In the genomic region with DNA sequence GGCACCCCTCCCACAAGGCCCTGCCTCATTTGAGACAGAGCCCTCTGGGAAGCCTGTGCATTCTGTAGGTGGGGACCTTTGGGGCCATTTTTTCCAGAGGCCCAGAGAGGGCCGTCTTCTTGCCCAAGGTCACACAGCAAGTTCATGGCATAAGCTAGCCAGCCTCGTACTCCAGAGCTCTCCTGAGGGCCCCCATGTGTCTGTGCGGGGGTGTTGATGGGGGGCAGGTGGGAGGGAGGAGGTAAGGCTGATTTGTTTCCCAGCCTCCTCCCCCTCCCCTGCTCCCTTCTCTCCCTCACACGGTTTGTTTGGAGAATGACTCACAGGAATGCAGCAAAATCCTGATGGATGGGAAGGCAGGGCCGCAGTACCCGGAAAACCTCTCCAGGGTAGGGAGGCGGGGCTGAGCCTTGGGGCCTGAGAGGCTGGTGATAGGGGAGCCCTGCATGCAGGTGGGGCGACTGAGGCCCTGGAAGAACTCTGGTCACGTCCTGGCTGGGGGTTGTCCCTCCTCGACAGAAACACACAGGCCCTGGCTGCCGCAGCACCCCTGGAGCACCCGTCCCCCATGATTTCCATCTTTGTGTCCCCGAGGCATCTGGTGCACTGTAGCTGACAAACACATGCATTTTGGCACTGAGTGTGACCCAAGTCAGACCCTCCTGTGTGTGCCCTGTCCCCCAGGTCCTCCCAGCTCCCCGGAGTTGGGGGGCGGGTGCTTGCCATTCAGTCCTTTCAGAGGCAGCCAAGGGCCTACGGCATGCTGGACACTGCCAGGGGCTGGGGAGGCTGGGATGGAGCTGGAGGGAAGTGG, we compare ENCODE assay signal across 10 cellular contexts. TPM values are rescaled to one million over a fixed set of nuclear protein-coding genes. Genes with fewer than 3 reads are reported as not detected.
DNase-seq lines count a peak whose midpoint lies in the region; ATAC-seq and TF ChIP-seq lines count a peak whose summit lies in the region.
"Had no signal": no experiment of that assay in that cellular context is flagged by ENCODE, and none has a peak within 500 bp of the region (broad histone marks: within the 10 kb centered on the region; RNA-seq: fewer than 3 reads in every experiment).

No MANE protein-coding gene starts in this region.

- peaks cover 55% of the 10 kb centered on the region for H3K4me1 ChIP-seq in upper lobe of right lung

- peaks cover 83% of the 10 kb centered on the region for H3K4me1 Mint-ChIP-seq in brain
- H3K4me1 Mint-ChIP-seq in activated CD4-positive, alpha-beta T cell treated with anti-CD3 and anti-CD28 coated beads, Interleukin-2, amount 10 ng/mL, durations not matched to agents 24 days and 14 days = peaks cover 17% of the 10 kb centered on the region

- DNase-seq in NCI-H1417 (lab: John Stamatoyannopoulos, UW) = peak in 2 of 3 experiments; percentile 23 to 24
- no peak for DNase-seq in NCI-H1417 treated with DMSO at 0.1 percent for 48 hours (lab: John Stamatoyannopoulos, UW)
- DNase-seq in left kidney (ENCODE audit: low read depth, low spot score) = peak; percentile 94
- peak; percentile 94 for DNase-seq in upper lobe of right lung
- DNase-seq in activated CD4-positive, alpha-beta T cell treated with anti-CD3 and anti-CD28 coated beads, Interleukin-2, amount 10 ng/mL, durations not matched to agents 24 days and 14 days = no peak
- no peak for DNase-seq in stimulated activated naive CD4-positive, alpha-beta T cell treated with Interleukin-2 at 50 U/mL for 16 hours (lab: John Stamatoyannopoulos, UW)
- DNase-seq: NCI-H526 had no signal

- H3K4me3 Mint-ChIP-seq in brain = peak overlapping the region in 1 of 5 experiments; percentile 21
- H3K4me3 Mint-ChIP-seq in activated CD4-positive, alpha-beta T cell treated with anti-CD3 and anti-CD28 coated beads, Interleukin-2, amount 10 ng/mL, durations not matched to agents 24 days and 14 days = no peak overlapping the region
- H3K4me3 Mint-ChIP-seq: B cell had no signal

- intact Hi-C loops in upper lobe of right lung (cut with DNase I) = no loop called here
- intact Hi-C loops in activated CD4-positive, alpha-beta T cell treated with anti-CD3 and anti-CD28 coated beads, Interleukin-2, amount 10 ng/mL, durations not matched to agents 24 days and 14 days (cut with micrococcal nuclease) = no loop called here

- no peaks in the 10 kb centered on the region for H3K27me3 Mint-ChIP-seq in brain
- H3K27me3 Mint-ChIP-seq in activated CD4-positive, alpha-beta T cell treated with anti-CD3 and anti-CD28 coated beads, Interleukin-2, amount 10 ng/mL, durations not matched to agents 24 days and 14 days = no peaks in the 10 kb centered on the region
- H3K27me3 Mint-ChIP-seq: B cell had no signal

- H3K9me3 ChIP-seq in upper lobe of right lung = no peaks in the 10 kb centered on the region

- H3K4me3 ChIP-seq in upper lobe of right lung = no peak overlapping the region

- H3K36me3 ChIP-seq in upper lobe of right lung = no peaks in the 10 kb centered on the region

- ATAC-seq in upper lobe of right lung (peak; percentile 90), GM18505 (IDR thresholded peaks at IDR 0.05; ENCODE audit: unreplicated experiment) (no peak)

- no peaks in the 10 kb centered on the region for H3K9me3 Mint-ChIP-seq in brain
- no peaks in the 10 kb centered on the region for H3K9me3 Mint-ChIP-seq in activated CD4-positive, alpha-beta T cell treated with anti-CD3 and anti-CD28 coated beads, Interleukin-2, amount 10 ng/mL, durations not matched to agents 24 days and 14 days

- H3K27ac ChIP-seq in upper lobe of right lung = peak overlapping the region; percentile 75

- peak overlapping the region in 4 of 5 experiments; percentile 55 to 92 (median 66) for H3K27ac Mint-ChIP-seq in brain
- H3K27ac Mint-ChIP-seq in activated CD4-positive, alpha-beta T cell treated with anti-CD3 and anti-CD28 coated beads, Interleukin-2, amount 10 ng/mL, durations not matched to agents 24 days and 14 days = no peak overlapping the region
- H3K27ac Mint-ChIP-seq: B cell had no signal

- H3K36me3 Mint-ChIP-seq in brain = no peaks in the 10 kb centered on the region
- no peaks in the 10 kb centered on the region for H3K36me3 Mint-ChIP-seq in activated CD4-positive, alpha-beta T cell treated with anti-CD3 and anti-CD28 coated beads, Interleukin-2, amount 10 ng/mL, durations not matched to agents 24 days and 14 days (ENCODE audit: low read depth)

- TF ChIP-seq CTCF in brain (conservative IDR thresholded peaks at IDR 0.05) (no peak), upper lobe of right lung (IDR thresholded peaks at IDR 0.05) (no peak)

- no peak for TF ChIP-seq POLR2A in GM18505 (IDR thresholded peaks at IDR 0.05; ENCODE audit: borderline replicate concordance, extremely low read depth, insufficient read depth, insufficient read length)

- no peaks in the 10 kb centered on the region for H3K27me3 ChIP-seq in upper lobe of right lung

RNA-seq across cellular contexts. Expression of gene RAI1, which starts 29.7 kb away (rescaled TPM):
- 22.1 TPM for polyA plus RNA-seq in brain (ENCODE audit: insufficient read depth, low read depth, low replicate concordance)
- total RNA-seq in upper lobe of right lung = 38.1 TPM
- 30.1 and 34.5 TPM in 2 replicates for total RNA-seq in activated CD4-positive, alpha-beta T cell treated with anti-CD3 and anti-CD28 coated beads, Interleukin-2, amount 10 ng/mL, durations not matched to agents 24 days and 14 days

Comparison
In these comparisons a context has a peak if more than half of its experiments do, and no peak if none do; other contexts are left out.
1. DNase-seq: peak in NCI-H1417 (2 of 3), left kidney (single experiment) and upper lobe of right lung (single experiment); none in NCI-H1417 treated with DMSO at 0.1 percent for 48 hours (single experiment), activated CD4-positive, alpha-beta T cell treated with anti-CD3 and anti-CD28 coated beads, Interleukin-2, amount 10 ng/mL, durations not matched to agents 24 days and 14 days (single experiment) and stimulated activated naive CD4-positive, alpha-beta T cell treated with Interleukin-2 at 50 U/mL for 16 hours (single experiment).